Comparison of ENCODE assay signal across 19 cellular contexts in genomic region chr7:37265006-37265405, GRCh38.
DNase-seq lines count a peak whose midpoint lies in the region; ATAC-seq and TF ChIP-seq lines count a peak whose summit lies in the region.
"Had no signal": no experiment of that assay in that cellular context is flagged by ENCODE, and none has a peak within 500 bp of the region (broad histone marks: within the 10 kb centered on the region; RNA-seq: fewer than 3 reads in every experiment).

No MANE protein-coding gene starts in this region.

- no peaks in the 10 kb centered on the region for H3K27me3 Mint-ChIP-seq in activated naive CD4-positive, alpha-beta T cell treated with anti-CD3 and anti-CD28 coated beads, Interleukin-2, amount 50 U/mL, for 24 hours
- no peaks in the 10 kb centered on the region for H3K27me3 Mint-ChIP-seq in activated naive CD4-positive, alpha-beta T cell treated with anti-CD3 and anti-CD28 coated beads, Interleukin-2, amount 10 ng/mL, durations not matched to agents 7 days and 5 days
- peaks cover 2% of the 10 kb centered on the region for H3K27me3 Mint-ChIP-seq in endothelial cell (ENCODE audit: unreplicated experiment)

- no peak overlapping the region for H3K9ac ChIP-seq in OCI-LY1 (ENCODE audit: low read length)

- H3K27me3 ChIP-seq in OCI-LY1 (ENCODE audit: insufficient read depth, low read length) = no peaks in the 10 kb centered on the region
- H3K27me3 ChIP-seq: gastroesophageal sphincter, spleen had no signal

- H3K4me1 Mint-ChIP-seq in activated naive CD4-positive, alpha-beta T cell treated with anti-CD3 and anti-CD28 coated beads, Interleukin-2, amount 50 U/mL, for 24 hours = peaks cover 68% of the 10 kb centered on the region
- peaks cover 18% of the 10 kb centered on the region for H3K4me1 Mint-ChIP-seq in activated naive CD4-positive, alpha-beta T cell treated with anti-CD3 and anti-CD28 coated beads, Interleukin-2, amount 10 ng/mL, durations not matched to agents 7 days and 5 days
- peaks cover 36% of the 10 kb centered on the region for H3K4me1 Mint-ChIP-seq in endothelial cell (ENCODE audit: unreplicated experiment)

- no peaks in the 10 kb centered on the region for H3K9me3 ChIP-seq in OCI-LY1 (ENCODE audit: low read length)
- H3K9me3 ChIP-seq: gastroesophageal sphincter, spleen, thoracic aorta had no signal

- H3K4me2 ChIP-seq in OCI-LY1 (ENCODE audit: low read length) = no peak overlapping the region

- H3K9me2 ChIP-seq in OCI-LY1 (ENCODE audit: low read depth, low read length) = no peaks in the 10 kb centered on the region

- H3K9me3 Mint-ChIP-seq in activated naive CD4-positive, alpha-beta T cell treated with anti-CD3 and anti-CD28 coated beads, Interleukin-2, amount 50 U/mL, for 24 hours = no peaks in the 10 kb centered on the region
- H3K9me3 Mint-ChIP-seq in activated naive CD4-positive, alpha-beta T cell treated with anti-CD3 and anti-CD28 coated beads, Interleukin-2, amount 10 ng/mL, durations not matched to agents 7 days and 5 days = no peaks in the 10 kb centered on the region
- H3K9me3 Mint-ChIP-seq in endothelial cell (ENCODE audit: unreplicated experiment) = no peaks in the 10 kb centered on the region

- H3K36me3 Mint-ChIP-seq in activated naive CD4-positive, alpha-beta T cell treated with anti-CD3 and anti-CD28 coated beads, Interleukin-2, amount 50 U/mL, for 24 hours = peaks cover 12% of the 10 kb centered on the region
- H3K36me3 Mint-ChIP-seq in activated naive CD4-positive, alpha-beta T cell treated with anti-CD3 and anti-CD28 coated beads, Interleukin-2, amount 10 ng/mL, durations not matched to agents 7 days and 5 days = peaks cover 23% of the 10 kb centered on the region
- peaks cover 18% of the 10 kb centered on the region for H3K36me3 Mint-ChIP-seq in endothelial cell (ENCODE audit: low read depth, unreplicated experiment)

- H3K4me3 ChIP-seq in OCI-LY1 (ENCODE audit: low read depth, low read length, poor library complexity, severe bottlenecking) = no peak overlapping the region
- H3K4me3 ChIP-seq: gastroesophageal sphincter, spleen, thoracic aorta had no signal

- H3K27ac ChIP-seq in OCI-LY1 (ENCODE audit: low read depth, low read length, poor library complexity, severe bottlenecking) = peak overlapping the region; percentile 18
- peak overlapping the region; percentile 79 for H3K27ac ChIP-seq in temporal lobe (ENCODE audit: low read depth, low read length)
- H3K27ac ChIP-seq: gastroesophageal sphincter, thoracic aorta had no signal

- 0 out of 2 replicates have a peak, but pooled peaks cover 1% of the 10 kb centered on the region for H3K79me2 ChIP-seq in OCI-LY1 (ENCODE audit: insufficient read depth, low read length)

- H3F3A ChIP-seq in OCI-LY1 (ENCODE audit: insufficient read depth, low read length) = no peaks in the 10 kb centered on the region

- ATAC-seq in HG02840 (IDR thresholded peaks at IDR 0.05; ENCODE audit: low FRiP score, unreplicated experiment) = no peak
- ATAC-seq: esophagus mucosa, gastroesophageal sphincter, left cardiac atrium had no signal

- CTCF ChIA-PET in activated naive CD4-positive, alpha-beta T cell treated with anti-CD3 and anti-CD28 coated beads, Interleukin-2, amount 10 ng/mL, durations not matched to agents 7 days and 5 days (lab: Charles Lee) = interaction anchor here (1.0 to 1.1 kb wide), 2 partner anchors 29 to 31 kb away, joined by 3 read pairs; no protein-coding TSS in a partner anchor

- H2AFZ ChIP-seq in OCI-LY1 (ENCODE audit: low read length) = no peak overlapping the region

- no peak for DNase-seq in activated naive CD4-positive, alpha-beta T cell treated with anti-CD3 and anti-CD28 coated beads, Interleukin-2, amount 10 ng/mL, durations not matched to agents 7 days and 5 days
- DNase-seq in endothelial cell (ENCODE audit: low spot score) = no peak
- DNase-seq in HuH-7 (ENCODE audit: low spot score) = no peak
- DNase-seq in HUDEP-2 (lab: John Stamatoyannopoulos, UW; ENCODE audit: unreplicated experiment in 76 of 76) = no peak
- DNase-seq: activated CD4-positive, CD25-positive, alpha-beta regulatory T cell; activated gamma-delta T cell treated with Interleukin-2 at 50 U/mL for 16 hours; GOT3; left cardiac atrium; NCI-H2171; NCI-H526 treated with DMSO at 0.1 percent for 48 hours; Right ventricle myocardium superior; spleen had no signal

- H4K20me1 ChIP-seq in OCI-LY1 (ENCODE audit: insufficient read depth, low read length) = no peaks in the 10 kb centered on the region

- H3K4me3 Mint-ChIP-seq in activated naive CD4-positive, alpha-beta T cell treated with anti-CD3 and anti-CD28 coated beads, Interleukin-2, amount 50 U/mL, for 24 hours = no peak overlapping the region
- H3K4me3 Mint-ChIP-seq in activated naive CD4-positive, alpha-beta T cell treated with anti-CD3 and anti-CD28 coated beads, Interleukin-2, amount 10 ng/mL, durations not matched to agents 7 days and 5 days = no peak overlapping the region
- no peak overlapping the region for H3K4me3 Mint-ChIP-seq in endothelial cell (ENCODE audit: unreplicated experiment)

- peaks cover 3% of the 10 kb centered on the region for H3K4me1 ChIP-seq in OCI-LY1 (ENCODE audit: insufficient read depth, low read length, severe bottlenecking)
- H3K4me1 ChIP-seq: gastroesophageal sphincter had no signal

- no peak for TF ChIP-seq CTCF in OCI-LY1 (IDR thresholded peaks at IDR 0.05; ENCODE audit: low read length)
- no peak for TF ChIP-seq CTCF in endothelial cell (IDR thresholded peaks at IDR 0.05; ENCODE audit: unreplicated experiment)

- peaks cover 44% of the 10 kb centered on the region for H3K36me3 ChIP-seq in OCI-LY1 (ENCODE audit: insufficient read depth, low read length)
- H3K36me3 ChIP-seq: gastroesophageal sphincter, thoracic aorta had no signal

- H3K27ac Mint-ChIP-seq in activated naive CD4-positive, alpha-beta T cell treated with anti-CD3 and anti-CD28 coated beads, Interleukin-2, amount 50 U/mL, for 24 hours = peak overlapping the region; percentile 73
- H3K27ac Mint-ChIP-seq in activated naive CD4-positive, alpha-beta T cell treated with anti-CD3 and anti-CD28 coated beads, Interleukin-2, amount 10 ng/mL, durations not matched to agents 7 days and 5 days = no peak overlapping the region
- peak overlapping the region; percentile 27 for H3K27ac Mint-ChIP-seq in endothelial cell (ENCODE audit: unreplicated experiment)
